8 cellular contexts compared by ENCODE assay signal in the genomic region with DNA sequence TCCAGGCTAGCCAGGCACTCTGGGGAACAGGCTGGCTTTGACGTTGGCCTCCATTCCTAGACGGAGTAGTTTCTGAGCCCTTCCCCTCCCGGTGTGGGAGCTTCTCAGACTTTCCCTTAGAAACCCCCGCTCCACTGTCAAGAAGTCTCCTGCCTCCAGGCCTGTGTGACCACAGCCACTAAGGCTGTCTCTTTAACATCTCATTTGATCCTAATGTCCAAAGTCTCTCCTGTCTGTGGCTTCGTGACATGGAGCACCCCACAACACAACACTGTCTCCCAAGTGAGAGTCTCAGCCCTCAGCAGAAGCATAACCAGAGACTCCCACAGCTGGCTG. TPM values are rescaled to one million over a fixed set of nuclear protein-coding genes. Genes with fewer than 3 reads are reported as not detected.
DNase-seq lines count a peak whose midpoint lies in the region; ATAC-seq and TF ChIP-seq lines count a peak whose summit lies in the region.

No MANE protein-coding gene starts in this region.

- TF ChIP-seq CTCF in activated CD8-positive, alpha-beta T cell treated with anti-CD3 and anti-CD28 coated beads for 36 hours (IDR thresholded peaks at IDR 0.05) = no peak
- TF ChIP-seq CTCF in lower lobe of right lung (IDR thresholded peaks at IDR 0.05) = no peak

- intact Hi-C loops in activated CD8-positive, alpha-beta T cell treated with anti-CD3 and anti-CD28 coated beads for 36 hours (cut with micrococcal nuclease) = loop anchor here (5.0 kb wide), 2 partner anchors 35 to 40 kb away; a partner anchor contains a TSS
- intact Hi-C loops in lower lobe of right lung (cut with DNase I) = no loop called here
- intact Hi-C loops in aorta (cut with DNase I) = loop anchor here in 1 of 2 donors (2.0 kb wide), 1 partner anchor 41 kb away; a partner anchor contains a TSS

- no peak for DNase-seq in stimulated activated naive CD8-positive, alpha-beta T cell treated with anti-CD3 and anti-CD28 coated beads, Interleukin-15, Interleukin-2, amounts not matched to agents 100 U/mL and 50 U/mL, for 24 hours
- DNase-seq in activated CD8-positive, alpha-beta T cell treated with anti-CD3 and anti-CD28 coated beads for 36 hours = no peak
- no peak for DNase-seq in lower lobe of right lung
- no peak for DNase-seq in aorta
- no peak for DNase-seq in GOT3 (lab: John Stamatoyannopoulos, UW)
- no peak for DNase-seq in hepatic stellate cell (ENCODE audit: low spot score)

- H3K36me3 ChIP-seq in lower lobe of right lung (peaks cover 44% of the 10 kb centered on the region), aorta (ENCODE audit: control insufficient read depth in 1 of 2, insufficient read depth in 2 of 2, low read length in 1 of 2) (peaks cover 0 to 11% of the 10 kb centered on the region in 2 donors)

- H3K27ac ChIP-seq in lower lobe of right lung = peak overlapping the region; percentile 99
- peak overlapping the region; percentile 23 to 71 for H3K27ac ChIP-seq in aorta (ENCODE audit: low read depth in 1 of 2, low read length in 2 of 2)

- H3K27me3 ChIP-seq in lower lobe of right lung (ENCODE audit: low read depth) = no peaks in the 10 kb centered on the region
- H3K27me3 ChIP-seq in aorta (ENCODE audit: control insufficient read depth in 1 of 2, insufficient read depth in 2 of 2, low read length in 1 of 2) = no peaks in the 10 kb centered on the region

- peak overlapping the region; percentile 100 for H3K4me3 Mint-ChIP-seq in stimulated activated naive CD8-positive, alpha-beta T cell treated with anti-CD3 and anti-CD28 coated beads, Interleukin-15, Interleukin-2, amounts not matched to agents 100 ng/mL and 50 ng/mL, for 24 hours
- peak overlapping the region; percentile 100 for H3K4me3 Mint-ChIP-seq in activated CD8-positive, alpha-beta T cell treated with anti-CD3 and anti-CD28 coated beads for 36 hours

- ATAC-seq in stimulated activated naive CD8-positive, alpha-beta T cell treated with anti-CD3 and anti-CD28 coated beads, Interleukin-15, Interleukin-2, amounts not matched to agents 100 U/mL and 50 U/mL, for 24 hours = no peak
- no peak for ATAC-seq in activated CD8-positive, alpha-beta T cell treated with anti-CD3 and anti-CD28 coated beads for 36 hours
- ATAC-seq in lower lobe of right lung = no peak
- no peak for ATAC-seq in aorta (ENCODE audit: low FRiP score)
- no peak for ATAC-seq in HG02623 (IDR thresholded peaks at IDR 0.05; ENCODE audit: unreplicated experiment)

- no peaks in the 10 kb centered on the region for H3K9me3 ChIP-seq in lower lobe of right lung
- H3K9me3 ChIP-seq in aorta (ENCODE audit: control insufficient read depth, low read length) = no peaks in the 10 kb centered on the region

- H3K4me1 ChIP-seq in lower lobe of right lung (peaks cover 88% of the 10 kb centered on the region), aorta (ENCODE audit: control insufficient read depth in 1 of 2, insufficient read depth in 2 of 2, low read length in 2 of 2) (peaks cover 10% of the 10 kb centered on the region in 2 donors)

- H3K9me3 Mint-ChIP-seq in stimulated activated naive CD8-positive, alpha-beta T cell treated with anti-CD3 and anti-CD28 coated beads, Interleukin-15, Interleukin-2, amounts not matched to agents 100 ng/mL and 50 ng/mL, for 24 hours = no peaks in the 10 kb centered on the region
- no peaks in the 10 kb centered on the region for H3K9me3 Mint-ChIP-seq in activated CD8-positive, alpha-beta T cell treated with anti-CD3 and anti-CD28 coated beads for 36 hours

- CTCF ChIA-PET in activated CD8-positive, alpha-beta T cell treated with anti-CD3 and anti-CD28 coated beads for 36 hours (lab: Charles Lee) = interaction anchor here (1.1 kb wide), 1 partner anchor 141 kb away, joined by 4 read pairs; no protein-coding TSS in a partner anchor

- H3K4me3 ChIP-seq in lower lobe of right lung = peak overlapping the region; percentile 86
- no peak overlapping the region for H3K4me3 ChIP-seq in aorta (ENCODE audit: low read length in 2 of 2)

- 4 to 6% methylated on average over 5 of the region's 5 CpGs for WGBS in aorta, 2 donors

- no peaks in the 10 kb centered on the region for H3K27me3 Mint-ChIP-seq in stimulated activated naive CD8-positive, alpha-beta T cell treated with anti-CD3 and anti-CD28 coated beads, Interleukin-15, Interleukin-2, amounts not matched to agents 100 ng/mL and 50 ng/mL, for 24 hours
- H3K27me3 Mint-ChIP-seq in activated CD8-positive, alpha-beta T cell treated with anti-CD3 and anti-CD28 coated beads for 36 hours = no peaks in the 10 kb centered on the region

- peaks cover 93% of the 10 kb centered on the region for H3K4me1 Mint-ChIP-seq in stimulated activated naive CD8-positive, alpha-beta T cell treated with anti-CD3 and anti-CD28 coated beads, Interleukin-15, Interleukin-2, amounts not matched to agents 100 ng/mL and 50 ng/mL, for 24 hours (ENCODE audit: low read depth)
- H3K4me1 Mint-ChIP-seq in activated CD8-positive, alpha-beta T cell treated with anti-CD3 and anti-CD28 coated beads for 36 hours (ENCODE audit: low read depth) = peaks cover 70% of the 10 kb centered on the region

- peak overlapping the region; percentile 100 for H3K27ac Mint-ChIP-seq in stimulated activated naive CD8-positive, alpha-beta T cell treated with anti-CD3 and anti-CD28 coated beads, Interleukin-15, Interleukin-2, amounts not matched to agents 100 ng/mL and 50 ng/mL, for 24 hours
- H3K27ac Mint-ChIP-seq in activated CD8-positive, alpha-beta T cell treated with anti-CD3 and anti-CD28 coated beads for 36 hours = peak overlapping the region; percentile 99

- H3K36me3 Mint-ChIP-seq in stimulated activated naive CD8-positive, alpha-beta T cell treated with anti-CD3 and anti-CD28 coated beads, Interleukin-15, Interleukin-2, amounts not matched to agents 100 ng/mL and 50 ng/mL, for 24 hours (ENCODE audit: low read depth) = peaks cover 97% of the 10 kb centered on the region
- H3K36me3 Mint-ChIP-seq in activated CD8-positive, alpha-beta T cell treated with anti-CD3 and anti-CD28 coated beads for 36 hours (ENCODE audit: low read depth) = peaks cover 99% of the 10 kb centered on the region

- POLR2A ChIA-PET in activated CD8-positive, alpha-beta T cell treated with anti-CD3 and anti-CD28 coated beads for 36 hours (lab: Charles Lee) = interaction anchor here (1.0 to 2.5 kb wide), 6 partner anchors 23 to 141 kb away, joined by 3 to 8 read pairs (median 4); a partner anchor contains a TSS

RNA-seq across cellular contexts. Expression of a gene that starts 6.0 kb away (rescaled TPM):
- total RNA-seq in activated CD8-positive, alpha-beta T cell treated with anti-CD3 and anti-CD28 coated beads for 36 hours = 10 to 100 TPM; 88.0 to 88.3 TPM
- total RNA-seq in lower lobe of right lung (55.1 TPM), aorta (100 to 1,000 TPM in 1 of 2 donors, 10 to 100 TPM in 1; 41.9 to 117 TPM)
- polyA plus RNA-seq in aorta = 10 to 100 TPM; 15.8 to 27.3 TPM

RNA-seq across cellular contexts. Expression of a gene that starts 39.9 kb away (rescaled TPM):
- under 1 TPM; 0.69 to 0.79 TPM for total RNA-seq in activated CD8-positive, alpha-beta T cell treated with anti-CD3 and anti-CD28 coated beads for 36 hours
- total RNA-seq in lower lobe of right lung (18.8 TPM), aorta (10 to 100 TPM in 1 of 2 donors, 1 to 10 TPM in 1; 3.6 to 11.6 TPM)
- 10 to 100 TPM in 1 of 2 donors, 1 to 10 TPM in 1; 1.8 to 15.0 TPM for polyA plus RNA-seq in aorta

RNA-seq across cellular contexts. Expression of a gene that starts 39.9 kb away (rescaled TPM):
- 10 to 100 TPM; 16.2 to 18.3 TPM for total RNA-seq in activated CD8-positive, alpha-beta T cell treated with anti-CD3 and anti-CD28 coated beads for 36 hours
- total RNA-seq in lower lobe of right lung = 81.6 TPM
- total RNA-seq in aorta = 10 to 100 TPM; 52.3 to 62.2 TPM
- polyA plus RNA-seq in aorta = 10 to 100 TPM; 14.7 to 66.3 TPM

RNA-seq across cellular contexts. Expression of a gene that starts 45.1 kb away (rescaled TPM):
- 1 to 10 TPM; 2.5 TPM for total RNA-seq in activated CD8-positive, alpha-beta T cell treated with anti-CD3 and anti-CD28 coated beads for 36 hours
- total RNA-seq in lower lobe of right lung = not detected
- under 1 TPM in 1 of 2 donors, not detected in 1; 0.19 TPM for total RNA-seq in aorta
- polyA plus RNA-seq in aorta = under 1 TPM; 0.13 to 0.75 TPM
